Comparison of ENCODE assay signal across 28 cellular contexts in the genomic region with DNA sequence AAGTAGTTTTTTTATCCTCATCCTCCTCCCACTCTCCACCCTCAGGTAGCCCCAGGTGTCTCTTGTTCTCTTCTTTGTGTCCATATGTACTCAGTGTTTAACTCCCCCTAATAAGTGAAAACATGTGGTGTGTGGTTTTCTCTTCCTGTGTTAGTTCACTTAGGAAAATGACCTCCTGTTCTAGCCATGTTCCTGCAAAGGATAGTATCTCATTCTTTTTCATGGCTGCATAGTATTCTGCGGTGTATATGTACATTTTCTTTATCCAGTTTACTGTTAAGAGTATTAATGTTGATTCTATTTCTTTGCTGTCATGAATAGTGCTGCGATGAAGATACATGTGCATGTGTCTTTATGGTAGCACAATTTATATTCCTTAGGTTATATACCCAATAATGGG.
"Had no signal": no experiment of that assay in that cellular context is flagged by ENCODE, and none has a peak within 500 bp of the region (broad histone marks: within the 10 kb centered on the region; RNA-seq: fewer than 3 reads in every experiment).

No MANE protein-coding gene starts in this region.

- H3K27ac ChIP-seq: colonic mucosa, coronary artery, dorsolateral prefrontal cortex, epithelial cell of prostate, esophagus muscularis mucosa, esophagus squamous epithelium, foreskin keratinocyte, gastrocnemius medialis, gastroesophageal sphincter, heart left ventricle, heart right ventricle, hepatocyte had no signal

- H3K79me2 ChIP-seq: hepatocyte had no signal

- H3K27ac Mint-ChIP-seq: dendritic cell treated with granulocyte-macrophage colony-stimulating factor and Interleukin-4, amounts not matched to agents 40 ng/mL and 50 ng/mL, for 4 days; effector memory CD8-positive, alpha-beta T cell; endodermal cell had no signal

- FAIRE-seq: endometrium, endothelial cell of umbilical vein, frontal cortex had no signal

- H3K4me3 Mint-ChIP-seq: dendritic cell treated with granulocyte-macrophage colony-stimulating factor and Interleukin-4, amounts not matched to agents 40 ng/mL and 50 ng/mL, for 4 days; effector memory CD8-positive, alpha-beta T cell; endodermal cell had no signal

- H3K4me1 ChIP-seq: colonic mucosa, gastrocnemius medialis had no signal

- H3K27me3 ChIP-seq: colonic mucosa, dorsolateral prefrontal cortex, esophagus muscularis mucosa, esophagus squamous epithelium, foreskin keratinocyte, gastrocnemius medialis, gastroesophageal sphincter, heart left ventricle, heart right ventricle, hepatocyte had no signal

- H3K4me2 ChIP-seq: hepatocyte had no signal

- H3K9me3 ChIP-seq: colonic mucosa, esophagus muscularis mucosa, esophagus squamous epithelium, gastrocnemius medialis, gastroesophageal sphincter, heart left ventricle, heart right ventricle had no signal

- H2AFZ ChIP-seq: hepatocyte had no signal

- H3K36me3 ChIP-seq: colonic mucosa, esophagus muscularis mucosa, esophagus squamous epithelium, gastrocnemius medialis, gastroesophageal sphincter, heart left ventricle, heart right ventricle had no signal

- H3K27me3 Mint-ChIP-seq: dendritic cell treated with granulocyte-macrophage colony-stimulating factor and Interleukin-4, amounts not matched to agents 40 ng/mL and 50 ng/mL, for 4 days had no signal

- ATAC-seq: effector memory CD8-positive, alpha-beta T cell; esophagus mucosa; foreskin keratinocyte; gastrocnemius medialis; gastroesophageal sphincter; heart left ventricle; heart right ventricle had no signal

- DNase-seq: colonic mucosa; cortex of kidney; dermis blood vessel endothelial cell; dorsolateral prefrontal cortex; effector CD4-positive, alpha-beta T cell; effector CD8-positive, alpha-beta T cell; effector memory CD4-positive, alpha-beta T cell; effector memory CD8-positive, alpha-beta T cell; endodermal cell; erythroblast; esophagus squamous epithelium; foreskin fibroblast; foreskin keratinocyte; foreskin melanocyte; gastrocnemius medialis; glutamatergic neuron; heart left ventricle; heart right ventricle had no signal

- H3K4me3 ChIP-seq: colonic mucosa, coronary artery, dorsolateral prefrontal cortex, esophagus muscularis mucosa, esophagus squamous epithelium, gastrocnemius medialis, gastroesophageal sphincter, heart left ventricle, heart right ventricle, hepatocyte had no signal
